ENCODE assay signal across 10 cellular contexts in the genomic region with DNA sequence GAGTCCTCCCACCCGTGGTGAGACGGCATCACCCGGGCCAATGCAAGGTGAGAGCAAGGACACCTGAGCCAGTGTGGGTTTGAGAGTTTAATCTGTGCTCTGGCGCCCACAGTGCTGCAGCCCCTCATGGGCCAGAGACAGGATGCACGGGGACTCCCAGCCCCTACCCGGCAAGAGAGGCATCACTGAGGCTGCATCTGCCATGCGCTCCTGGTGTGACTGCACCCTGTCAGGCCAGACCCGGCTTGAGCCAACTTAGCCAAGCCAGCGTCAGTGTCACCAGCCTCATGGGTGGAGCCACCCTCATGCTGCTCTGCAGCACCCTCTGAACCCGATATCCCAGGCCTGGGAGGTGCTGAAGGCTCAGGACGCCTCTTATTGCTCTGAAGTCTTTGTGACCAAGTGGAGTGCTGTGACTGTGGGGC. TPM values are rescaled to one million over a fixed set of nuclear protein-coding genes. Genes with fewer than 3 reads are reported as not detected.
DNase-seq lines count a peak whose midpoint lies in the region; ATAC-seq and TF ChIP-seq lines count a peak whose summit lies in the region.
"Had no signal": no experiment of that assay in that cellular context is flagged by ENCODE, and none has a peak within 500 bp of the region (broad histone marks: within the 10 kb centered on the region; RNA-seq: fewer than 3 reads in every experiment).

No MANE protein-coding gene starts in this region.

- no peak overlapping the region for H2AK5ac ChIP-seq in mesendoderm (ENCODE audit: low read length)

- H3K36me3 ChIP-seq in gastrocnemius medialis (peaks cover 0 to 31% of the 10 kb centered on the region in 2 donors), mesendoderm (ENCODE audit: control insufficient read depth, insufficient read depth, low read length) (peaks cover 6% of the 10 kb centered on the region)

- H4K8ac ChIP-seq in mesendoderm (ENCODE audit: low read depth, low read length): no peak overlapping the region

- intact Hi-C loops in activated CD4-positive, alpha-beta T cell treated with anti-CD3 and anti-CD28 coated beads, Interleukin-2, amount 10 ng/mL, durations not matched to agents 24 days and 14 days (cut with micrococcal nuclease): loop anchor here (10.0 kb wide), 1 partner anchor 207 kb away; the partner anchor contains the start of gene ZNF598
- intact Hi-C loops in gastrocnemius medialis (cut with DNase I; ENCODE audit: low total_unique reads): loop anchor here (1.0 to 10.0 kb wide), 2 partner anchors 58 to 437 kb away; partner anchors contain the start of genes EME2, MRPS34 and NME3

- H3K27ac Mint-ChIP-seq in activated CD4-positive, alpha-beta T cell treated with anti-CD3 and anti-CD28 coated beads, Interleukin-2, amount 10 ng/mL, durations not matched to agents 24 days and 14 days: peak overlapping the region; percentile 41
- H3K27ac Mint-ChIP-seq in endothelial cell (ENCODE audit: unreplicated experiment): peak overlapping the region; percentile 52

- H3K4me1 ChIP-seq in gastrocnemius medialis (peaks cover 37 to 42% of the 10 kb centered on the region in 2 donors), mesendoderm (ENCODE audit: control insufficient read depth, low read depth, low read length) (peaks cover 3% of the 10 kb centered on the region)
- H3K4me1 ChIP-seq: foreskin keratinocyte had no signal

- peaks cover 12% of the 10 kb centered on the region for H3K79me1 ChIP-seq in mesendoderm (ENCODE audit: low read length)

- no CpG with 5 or more reads among the region's 11 CpGs for WGBS in mesendoderm (ENCODE audit: extremely low coverage, insufficient coverage, low lambda C conversion rate)

- no peak overlapping the region for H3K9ac ChIP-seq in mesendoderm (ENCODE audit: low read length)

- H3K4me3 Mint-ChIP-seq in activated CD4-positive, alpha-beta T cell treated with anti-CD3 and anti-CD28 coated beads, Interleukin-2, amount 10 ng/mL, durations not matched to agents 24 days and 14 days: peak overlapping the region; percentile 64
- H3K4me3 Mint-ChIP-seq in endothelial cell (ENCODE audit: unreplicated experiment): peak overlapping the region; percentile 62

- H2BK5ac ChIP-seq in mesendoderm (ENCODE audit: low read length): no peak overlapping the region

- no peak overlapping the region for H3K4me2 ChIP-seq in mesendoderm (ENCODE audit: low read length)

- no peak overlapping the region for H3K4ac ChIP-seq in mesendoderm (ENCODE audit: low read depth, low read length)

- H3K4me3 ChIP-seq in gastrocnemius medialis (no peak overlapping the region), mesendoderm (ENCODE audit: low read length) (no peak overlapping the region)
- H3K4me3 ChIP-seq: skin epidermis had no signal

- TF ChIP-seq CTCF in RWPE1 (conservative IDR thresholded peaks at IDR 0.05; ENCODE audit: low read depth) (no peak), endothelial cell (IDR thresholded peaks at IDR 0.05; ENCODE audit: unreplicated experiment) (no peak), gastrocnemius medialis (IDR thresholded peaks at IDR 0.05 in 4 of 5, conservative IDR thresholded peaks at IDR 0.05 in 1 of 5) (no peak)

- H3K23ac ChIP-seq in mesendoderm (ENCODE audit: low read length): no peak overlapping the region

- no peak overlapping the region for H2BK15ac ChIP-seq in mesendoderm (replicated peaks; ENCODE audit: low read depth)

- H3K27me3 ChIP-seq in gastrocnemius medialis: no peaks in the 10 kb centered on the region
- no peaks in the 10 kb centered on the region for H3K27me3 ChIP-seq in mesendoderm (ENCODE audit: insufficient read depth, low read length, poor library complexity)
- H3K27me3 ChIP-seq: foreskin keratinocyte had no signal

- H3K9me3 ChIP-seq in gastrocnemius medialis: no peaks in the 10 kb centered on the region

- no peaks in the 10 kb centered on the region for H3K27me3 Mint-ChIP-seq in activated CD4-positive, alpha-beta T cell treated with anti-CD3 and anti-CD28 coated beads, Interleukin-2, amount 10 ng/mL, durations not matched to agents 24 days and 14 days
- peaks cover 10% of the 10 kb centered on the region for H3K27me3 Mint-ChIP-seq in endothelial cell (ENCODE audit: unreplicated experiment)

- H3K79me2 ChIP-seq in mesendoderm (ENCODE audit: control insufficient read depth, insufficient read depth, low read length): peaks cover 24% of the 10 kb centered on the region

- peaks cover 32% of the 10 kb centered on the region for H3K36me3 Mint-ChIP-seq in activated CD4-positive, alpha-beta T cell treated with anti-CD3 and anti-CD28 coated beads, Interleukin-2, amount 10 ng/mL, durations not matched to agents 24 days and 14 days (ENCODE audit: low read depth)
- peaks cover 4% of the 10 kb centered on the region for H3K36me3 Mint-ChIP-seq in endothelial cell (ENCODE audit: low read depth, unreplicated experiment)

- no peak overlapping the region for H4K5ac ChIP-seq in mesendoderm (ENCODE audit: low read length)

- H3K27ac ChIP-seq in RWPE1: peak overlapping the region; percentile 93
- H3K27ac ChIP-seq in gastrocnemius medialis: peak overlapping the region; percentile 77 to 91 (median 88)
- no peak overlapping the region for H3K27ac ChIP-seq in mesendoderm (ENCODE audit: low read depth, low read length)
- H3K27ac ChIP-seq: foreskin keratinocyte had no signal

- DNase-seq in activated CD4-positive, alpha-beta T cell treated with anti-CD3 and anti-CD28 coated beads, Interleukin-2, amount 10 ng/mL, durations not matched to agents 24 days and 14 days: no peak
- no peak for DNase-seq in activated CD4-positive, alpha-beta T cell treated with anti-CD3 and anti-CD28 coated beads for 1 hour
- DNase-seq in RWPE1 (ENCODE audit: low spot score): no peak
- DNase-seq in endothelial cell (ENCODE audit: low spot score): no peak
- peak; percentile 67 to 87 for DNase-seq in gastrocnemius medialis
- no peak for DNase-seq in mesendoderm
- DNase-seq in NK-92 treated with Interleukin-12 subunit alpha and Interleukin-12 subunit beta, amount 100 ng/mL, for 24 hours (lab: John Stamatoyannopoulos, UW): no peak
- DNase-seq: foreskin keratinocyte had no signal

- H3K56ac ChIP-seq in mesendoderm (ENCODE audit: low read length): no peak overlapping the region

- no peak overlapping the region for H2BK120ac ChIP-seq in mesendoderm (ENCODE audit: low read depth, low read length)

- in situ Hi-C loops in gastrocnemius medialis (cut with MboI; ENCODE audit: low sequenced_read_pairs in 4 of 4): no loop called here

- peak in 1 of 2 donors; percentile 41 for TF ChIP-seq POLR2A in gastrocnemius medialis (IDR thresholded peaks at IDR 0.05)

- peaks cover 24% of the 10 kb centered on the region for H3K4me1 Mint-ChIP-seq in activated CD4-positive, alpha-beta T cell treated with anti-CD3 and anti-CD28 coated beads, Interleukin-2, amount 10 ng/mL, durations not matched to agents 24 days and 14 days
- peaks cover 17% of the 10 kb centered on the region for H3K4me1 Mint-ChIP-seq in endothelial cell (ENCODE audit: unreplicated experiment)

- POLR2A ChIA-PET in RWPE1 (lab: Yijun Ruan, JAX; ENCODE audit: low non-redundant PET): interaction anchor here (0.7 kb wide), 1 partner anchor 38 kb away, joined by 4 read pairs; no protein-coding TSS in a partner anchor

- H3K18ac ChIP-seq in mesendoderm (ENCODE audit: low read length): no peak overlapping the region

- CTCF ChIA-PET in RWPE1 (lab: Yijun Ruan, JAX): interaction anchor here (0.6 kb wide), 1 partner anchor 228 kb away, joined by 3 read pairs; the partner anchor contains the start of gene GFER

- H3K9me3 Mint-ChIP-seq in activated CD4-positive, alpha-beta T cell treated with anti-CD3 and anti-CD28 coated beads, Interleukin-2, amount 10 ng/mL, durations not matched to agents 24 days and 14 days: no peaks in the 10 kb centered on the region
- no peaks in the 10 kb centered on the region for H3K9me3 Mint-ChIP-seq in endothelial cell (ENCODE audit: unreplicated experiment)

- peak; percentile 8 to 28 for ATAC-seq in gastrocnemius medialis
- ATAC-seq in HG03280 (IDR thresholded peaks at IDR 0.05; ENCODE audit: unreplicated experiment): no peak
- ATAC-seq: foreskin keratinocyte had no signal

RNA-seq across cellular contexts. Expression of gene BRICD5, which starts 1.3 kb away (rescaled TPM):
- total RNA-seq in activated CD4-positive, alpha-beta T cell treated with anti-CD3 and anti-CD28 coated beads, Interleukin-2, amount 10 ng/mL, durations not matched to agents 24 days and 14 days: 22.2 and 23.1 TPM in 2 replicates
- 21.1 TPM for total RNA-seq in endothelial cell (ENCODE audit: unreplicated experiment)
- 1 to 10 TPM in 3 of 4 donors, under 1 TPM in 1; 0.15 to 2.2 (median 1.4) TPM for total RNA-seq in gastrocnemius medialis
- polyA plus RNA-seq in mesendoderm (2013, experiment 1 of 2): 1.5 TPM
- polyA plus RNA-seq in mesendoderm (2013, experiment 2 of 2): 1.9 TPM

RNA-seq across cellular contexts. Expression of gene PGP, which starts 2.7 kb away (rescaled TPM):
- 38.7 and 38.9 TPM in 2 replicates for total RNA-seq in activated CD4-positive, alpha-beta T cell treated with anti-CD3 and anti-CD28 coated beads, Interleukin-2, amount 10 ng/mL, durations not matched to agents 24 days and 14 days
- total RNA-seq in endothelial cell (ENCODE audit: unreplicated experiment): 31.5 TPM
- 10 to 100 TPM; 19.6 to 43.1 (median 25.6) TPM for total RNA-seq in gastrocnemius medialis
- polyA plus RNA-seq in mesendoderm (2013, experiment 1 of 2): 32.9 TPM
- 32.1 TPM for polyA plus RNA-seq in mesendoderm (2013, experiment 2 of 2)

RNA-seq across cellular contexts. Expression of gene MLST8, which starts 6.7 kb away (rescaled TPM):
- total RNA-seq in activated CD4-positive, alpha-beta T cell treated with anti-CD3 and anti-CD28 coated beads, Interleukin-2, amount 10 ng/mL, durations not matched to agents 24 days and 14 days: 65.2 and 70.3 TPM in 2 replicates
- 35.4 TPM for total RNA-seq in endothelial cell (ENCODE audit: unreplicated experiment)
- total RNA-seq in gastrocnemius medialis: 10 to 100 TPM; 40.3 to 77.0 (median 73.5) TPM
- polyA plus RNA-seq in mesendoderm (2013, experiment 1 of 2): 48.7 TPM
- 49.1 TPM for polyA plus RNA-seq in mesendoderm (2013, experiment 2 of 2)

RNA-seq across cellular contexts. Expression of gene E4F1, which starts 11.5 kb away (rescaled TPM):
- total RNA-seq in activated CD4-positive, alpha-beta T cell treated with anti-CD3 and anti-CD28 coated beads, Interleukin-2, amount 10 ng/mL, durations not matched to agents 24 days and 14 days: 33.4 and 34.7 TPM in 2 replicates
- total RNA-seq in endothelial cell (ENCODE audit: unreplicated experiment): 35.9 TPM
- 10 to 100 TPM; 24.5 to 38.4 (median 27.0) TPM for total RNA-seq in gastrocnemius medialis
- polyA plus RNA-seq in mesendoderm (2013, experiment 1 of 2): 11.7 TPM
- 12.2 TPM for polyA plus RNA-seq in mesendoderm (2013, experiment 2 of 2)

RNA-seq across cellular contexts. Expression of gene CASKIN1, which starts 15.5 kb away (rescaled TPM):
- 2.2 and 2.3 TPM in 2 replicates for total RNA-seq in activated CD4-positive, alpha-beta T cell treated with anti-CD3 and anti-CD28 coated beads, Interleukin-2, amount 10 ng/mL, durations not matched to agents 24 days and 14 days
- total RNA-seq in endothelial cell (ENCODE audit: unreplicated experiment): 2.4 TPM
- total RNA-seq in gastrocnemius medialis: under 1 TPM in 3 of 4 donors, not detected in 1; 0.07 to 0.51 (median 0.10) TPM
- polyA plus RNA-seq in mesendoderm (2013, experiment 1 of 2): 0.24 TPM
- polyA plus RNA-seq in mesendoderm (2013, experiment 2 of 2): 1.1 TPM

Comparison
In these comparisons a context has a peak if more than half of its experiments do, and no peak if none do; other contexts are left out.
1. DNase-seq: peak in gastrocnemius medialis (2 of 2); none in activated CD4-positive, alpha-beta T cell treated with anti-CD3 and anti-CD28 coated beads, Interleukin-2, amount 10 ng/mL, durations not matched to agents 24 days and 14 days (single experiment), activated CD4-positive, alpha-beta T cell treated with anti-CD3 and anti-CD28 coated beads for 1 hour (single experiment), RWPE1 (single experiment), endothelial cell (single experiment), mesendoderm (single experiment) and NK-92 treated with Interleukin-12 subunit alpha and Interleukin-12 subunit beta, amount 100 ng/mL, for 24 hours (single experiment).